1 cellular context compared by ENCODE assay signal in the genomic region with DNA sequence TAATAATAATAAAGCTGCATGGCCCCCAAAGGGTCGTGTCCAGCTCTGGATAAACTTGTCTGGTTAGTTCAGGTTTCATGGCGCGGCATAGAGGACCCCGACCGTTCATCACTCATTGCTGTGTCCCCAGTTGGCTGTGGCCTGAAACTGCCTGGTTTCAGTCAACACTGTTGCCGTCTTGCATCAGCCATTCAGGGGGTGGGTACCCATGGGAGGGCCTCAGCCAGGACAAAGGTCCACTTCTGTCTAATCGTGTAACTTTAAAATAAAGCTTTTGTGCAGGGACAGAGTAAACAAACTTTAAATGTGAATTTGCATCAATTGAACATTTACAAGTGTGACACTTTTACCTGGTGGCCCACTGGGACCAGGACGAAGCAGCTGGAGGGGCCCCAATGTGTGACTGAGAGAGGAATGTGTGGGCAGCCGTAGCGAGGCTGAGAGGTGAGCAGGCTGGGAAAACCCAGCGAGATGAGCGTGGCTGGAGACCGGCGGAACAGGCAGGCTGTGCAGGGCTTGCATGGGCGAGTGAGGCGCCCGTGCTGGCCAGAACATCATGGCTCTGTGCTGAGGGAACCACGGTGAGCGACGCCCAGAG.
A peak's percentile ranks its signal among the peaks of the same experiment; 100 is the strongest.
TF ChIP-seq lines count a peak whose summit lies in the region.

No MANE protein-coding gene starts in this region.

TF ChIP-seq in HepG2, 621 proteins besides CTCF, POLR2A, EP300 and RAD21 (continued from another document):
- TF ChIP-seq, protein P1, sequence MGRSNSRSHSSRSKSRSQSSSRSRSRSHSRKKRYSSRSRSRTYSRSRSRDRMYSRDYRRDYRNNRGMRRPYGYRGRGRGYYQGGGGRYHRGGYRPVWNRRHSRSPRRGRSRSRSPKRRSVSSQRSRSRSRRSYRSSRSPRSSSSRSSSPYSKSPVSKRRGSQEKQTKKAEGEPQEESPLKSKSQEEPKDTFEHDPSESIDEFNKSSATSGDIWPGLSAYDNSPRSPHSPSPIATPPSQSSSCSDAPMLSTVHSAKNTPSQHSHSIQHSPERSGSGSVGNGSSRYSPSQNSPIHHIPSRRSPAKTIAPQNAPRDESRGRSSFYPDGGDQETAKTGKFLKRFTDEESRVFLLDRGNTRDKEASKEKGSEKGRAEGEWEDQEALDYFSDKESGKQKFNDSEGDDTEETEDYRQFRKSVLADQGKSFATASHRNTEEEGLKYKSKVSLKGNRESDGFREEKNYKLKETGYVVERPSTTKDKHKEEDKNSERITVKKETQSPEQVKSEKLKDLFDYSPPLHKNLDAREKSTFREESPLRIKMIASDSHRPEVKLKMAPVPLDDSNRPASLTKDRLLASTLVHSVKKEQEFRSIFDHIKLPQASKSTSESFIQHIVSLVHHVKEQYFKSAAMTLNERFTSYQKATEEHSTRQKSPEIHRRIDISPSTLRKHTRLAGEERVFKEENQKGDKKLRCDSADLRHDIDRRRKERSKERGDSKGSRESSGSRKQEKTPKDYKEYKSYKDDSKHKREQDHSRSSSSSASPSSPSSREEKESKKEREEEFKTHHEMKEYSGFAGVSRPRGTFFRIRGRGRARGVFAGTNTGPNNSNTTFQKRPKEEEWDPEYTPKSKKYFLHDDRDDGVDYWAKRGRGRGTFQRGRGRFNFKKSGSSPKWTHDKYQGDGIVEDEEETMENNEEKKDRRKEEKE (IDR thresholded peaks at IDR 0.05) = no peak
- TF ChIP-seq, protein P2, sequence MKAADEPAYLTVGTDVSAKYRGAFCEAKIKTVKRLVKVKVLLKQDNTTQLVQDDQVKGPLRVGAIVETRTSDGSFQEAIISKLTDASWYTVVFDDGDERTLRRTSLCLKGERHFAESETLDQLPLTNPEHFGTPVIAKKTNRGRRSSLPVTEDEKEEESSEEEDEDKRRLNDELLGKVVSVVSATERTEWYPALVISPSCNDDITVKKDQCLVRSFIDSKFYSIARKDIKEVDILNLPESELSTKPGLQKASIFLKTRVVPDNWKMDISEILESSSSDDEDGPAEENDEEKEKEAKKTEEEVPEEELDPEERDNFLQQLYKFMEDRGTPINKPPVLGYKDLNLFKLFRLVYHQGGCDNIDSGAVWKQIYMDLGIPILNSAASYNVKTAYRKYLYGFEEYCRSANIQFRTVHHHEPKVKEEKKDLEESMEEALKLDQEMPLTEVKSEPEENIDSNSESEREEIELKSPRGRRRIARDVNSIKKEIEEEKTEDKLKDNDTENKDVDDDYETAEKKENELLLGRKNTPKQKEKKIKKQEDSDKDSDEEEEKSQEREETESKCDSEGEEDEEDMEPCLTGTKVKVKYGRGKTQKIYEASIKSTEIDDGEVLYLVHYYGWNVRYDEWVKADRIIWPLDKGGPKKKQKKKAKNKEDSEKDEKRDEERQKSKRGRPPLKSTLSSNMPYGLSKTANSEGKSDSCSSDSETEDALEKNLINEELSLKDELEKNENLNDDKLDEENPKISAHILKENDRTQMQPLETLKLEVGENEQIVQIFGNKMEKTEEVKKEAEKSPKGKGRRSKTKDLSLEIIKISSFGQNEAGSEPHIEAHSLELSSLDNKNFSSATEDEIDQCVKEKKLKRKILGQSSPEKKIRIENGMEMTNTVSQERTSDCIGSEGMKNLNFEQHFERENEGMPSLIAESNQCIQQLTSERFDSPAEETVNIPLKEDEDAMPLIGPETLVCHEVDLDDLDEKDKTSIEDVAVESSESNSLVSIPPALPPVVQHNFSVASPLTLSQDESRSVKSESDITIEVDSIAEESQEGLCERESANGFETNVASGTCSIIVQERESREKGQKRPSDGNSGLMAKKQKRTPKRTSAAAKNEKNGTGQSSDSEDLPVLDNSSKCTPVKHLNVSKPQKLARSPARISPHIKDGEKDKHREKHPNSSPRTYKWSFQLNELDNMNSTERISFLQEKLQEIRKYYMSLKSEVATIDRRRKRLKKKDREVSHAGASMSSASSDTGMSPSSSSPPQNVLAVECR (CRISPR knock-in tag; IDR thresholded peaks at IDR 0.05; ENCODE audit: borderline replicate concordance) = peak; percentile 34; the same call in 1 of the 2 replicates
- TF ChIP-seq SOX13 (IDR thresholded peaks at IDR 0.05) = no peak; the same call in 1 of the 2 replicates
- peak in 1 of 2 experiments; percentile 97; a peak in 2 of 4 replicates for TF ChIP-seq SOX13 (CRISPR knock-in tag; conservative IDR thresholded peaks at IDR 0.05 in 1 of 2, IDR thresholded peaks at IDR 0.05 in 1 of 2)
- peak; percentile 99; the same call in 1 of the 2 replicates for TF ChIP-seq ZNF292 (CRISPR knock-in tag; IDR thresholded peaks at IDR 0.05; ENCODE audit: borderline replicate concordance, low read depth)
- TF ChIP-seq ZNF562 (CRISPR knock-in tag; IDR thresholded peaks at IDR 0.05; ENCODE audit: borderline replicate concordance) = no peak
- TF ChIP-seq AHR (CRISPR knock-in tag; IDR thresholded peaks at IDR 0.05) = peak; percentile 91; the same call in 1 of the 2 replicates
- TF ChIP-seq ZNF350 (CRISPR knock-in tag; IDR thresholded peaks at IDR 0.05; ENCODE audit: borderline replicate concordance, low read depth) = peak; percentile 91; the same call in 1 of the 2 replicates
- peak; percentile 97 for TF ChIP-seq ZNF230 (CRISPR knock-in tag; IDR thresholded peaks at IDR 0.05)
- TF ChIP-seq REPIN1 (CRISPR knock-in tag; IDR thresholded peaks at IDR 0.05; ENCODE audit: borderline replicate concordance, low read depth) = peak; percentile 98
- TF ChIP-seq, protein P3, sequence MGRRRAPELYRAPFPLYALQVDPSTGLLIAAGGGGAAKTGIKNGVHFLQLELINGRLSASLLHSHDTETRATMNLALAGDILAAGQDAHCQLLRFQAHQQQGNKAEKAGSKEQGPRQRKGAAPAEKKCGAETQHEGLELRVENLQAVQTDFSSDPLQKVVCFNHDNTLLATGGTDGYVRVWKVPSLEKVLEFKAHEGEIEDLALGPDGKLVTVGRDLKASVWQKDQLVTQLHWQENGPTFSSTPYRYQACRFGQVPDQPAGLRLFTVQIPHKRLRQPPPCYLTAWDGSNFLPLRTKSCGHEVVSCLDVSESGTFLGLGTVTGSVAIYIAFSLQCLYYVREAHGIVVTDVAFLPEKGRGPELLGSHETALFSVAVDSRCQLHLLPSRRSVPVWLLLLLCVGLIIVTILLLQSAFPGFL (CRISPR knock-in tag; IDR thresholded peaks at IDR 0.05) = peak; percentile 93
- peak; percentile 73 for TF ChIP-seq MXD4 (CRISPR knock-in tag; IDR thresholded peaks at IDR 0.05)
- TF ChIP-seq MEF2D (CRISPR knock-in tag; IDR thresholded peaks at IDR 0.05) = peak; percentile 88
TF ChIP-seq in HepG2: peak in this region for 375.
